Comparison of ENCODE assay signal across 16 cellular contexts in genomic region chr9:92752812-92753404, GRCh38. TPM values are rescaled to one million over a fixed set of nuclear protein-coding genes. Genes with fewer than 3 reads are reported as not detected.
A peak's percentile ranks its signal among the peaks of the same experiment; 100 is the strongest.
DNase-seq lines count a peak whose midpoint lies in the region; ATAC-seq, FAIRE-seq and TF ChIP-seq lines count a peak whose summit lies in the region.
"Had no signal": no experiment of that assay in that cellular context is flagged by ENCODE, and none has a peak within 500 bp of the region (broad histone marks: within the 10 kb centered on the region; RNA-seq: fewer than 3 reads in every experiment).

No MANE protein-coding gene starts in this region.

- H3K9me3 Mint-ChIP-seq in activated naive CD8-positive, alpha-beta T cell (ENCODE audit: low read depth): peaks cover 3% of the 10 kb centered on the region
- peaks cover 6% of the 10 kb centered on the region for H3K9me3 Mint-ChIP-seq in activated naive CD8-positive, alpha-beta T cell treated with anti-CD3 and anti-CD28 coated beads, Interleukin-2, amount 50 U/mL, for 24 hours
- peaks cover 4 to 7% of the 10 kb centered on the region in 2 donors for H3K9me3 Mint-ChIP-seq in stimulated activated naive CD8-positive, alpha-beta T cell treated with anti-CD3 and anti-CD28 coated beads, Interleukin-15, amount 100 ng/mL, for 72 hours

- POLR2A ChIA-PET in endothelial cell of umbilical vein (lab: Charles Lee): interaction anchor here (1.1 kb wide), 1 partner anchor 11 kb away, joined by 6 read pairs; the partner anchor contains the start of gene BICD2

- ATAC-seq in activated naive CD8-positive, alpha-beta T cell treated with anti-CD3 and anti-CD28 coated beads, Interleukin-2, amount 50 U/mL, for 24 hours: no peak
- ATAC-seq in stimulated activated naive CD8-positive, alpha-beta T cell treated with anti-CD3 and anti-CD28 coated beads, Interleukin-15, amount 100 ng/mL, for 72 hours: peak; percentile 56

- H3K9ac ChIP-seq in MM.1S (ENCODE audit: low read length): peak overlapping the region; percentile 16; the same call in 1 of the 2 replicates
- H3K9ac ChIP-seq in endothelial cell of umbilical vein (replicated peaks; ENCODE audit: extremely low read depth, insufficient read depth, low read length): no peak overlapping the region

- peak overlapping the region; percentile 10; the same call in 1 of the 2 replicates for H3K4me3 ChIP-seq in MM.1S (ENCODE audit: low read length)
- H3K4me3 ChIP-seq in endothelial cell of umbilical vein (replicated peaks in 1 of 3; ENCODE audit: insufficient read depth in 1 of 3, low read depth in 1 of 3, low read length in 3 of 3): no peak overlapping the region
- no peak overlapping the region for H3K4me3 ChIP-seq in hepatocyte
- H3K4me3 ChIP-seq: right atrium auricular region had no signal

- DNase-seq in activated naive CD8-positive, alpha-beta T cell treated with anti-CD3 and anti-CD28 coated beads, Interleukin-2, amount 50 U/mL, for 24 hours: no peak
- DNase-seq in MM.1S (peak; percentile 72), endothelial cell of umbilical vein (ENCODE audit: low read depth, low spot score) (peak; percentile 29), hepatocyte (ENCODE audit: low spot score) (no peak), midbrain (lab: John Stamatoyannopoulos, UW) (no peak)
- no peak for DNase-seq in stimulated activated naive CD8-positive, alpha-beta T cell treated with anti-CD3 and anti-CD28 coated beads, Interleukin-15, amount 100 ng/mL, for 72 hours
- DNase-seq in stimulated activated CD4-positive, alpha-beta T cell treated with anti-CD3 and anti-CD28 coated beads, Interleukin-4, amount 100 ng/mL, for 1 hour: no peak
- DNase-seq: activated CD8-positive, alpha-beta memory T cell treated with anti-CD3 and anti-CD28 coated beads, Interleukin-2, amount 50 U/mL, for 48 hours; activated naive CD4-positive, alpha-beta T cell treated with Interleukin-2 at 50 U/mL for 16 hours; effector CD4-positive, alpha-beta T cell; NCI-H146; stimulated activated naive CD4-positive, alpha-beta T cell treated with Interleukin-2 at 50 U/mL for 16 hours had no signal

- dilution Hi-C loops in endothelial cell of umbilical vein (cut with MboI; ENCODE audit: extremely low pct_ligation_motif_present, low sequenced_read_pairs): no loop called here

- H3K27ac ChIP-seq in MM.1S (ENCODE audit: low read length): peak overlapping the region; percentile 75
- peak overlapping the region; percentile 20 for H3K27ac ChIP-seq in endothelial cell of umbilical vein (ENCODE audit: insufficient read depth, low read depth, low read length)
- no peak overlapping the region for H3K27ac ChIP-seq in hepatocyte
- H3K27ac ChIP-seq: C4-2B, right atrium auricular region had no signal

- H3K4me2 ChIP-seq in MM.1S (ENCODE audit: low read depth, low read length) (peak overlapping the region; percentile 67), endothelial cell of umbilical vein (ENCODE audit: insufficient read depth, low read length) (peak overlapping the region; percentile 67), hepatocyte (no peak overlapping the region)

- H3K36me3 Mint-ChIP-seq in activated naive CD8-positive, alpha-beta T cell: peaks cover 13% of the 10 kb centered on the region
- peaks cover 13% of the 10 kb centered on the region for H3K36me3 Mint-ChIP-seq in activated naive CD8-positive, alpha-beta T cell treated with anti-CD3 and anti-CD28 coated beads, Interleukin-2, amount 50 U/mL, for 24 hours (ENCODE audit: low read depth)

- FAIRE-seq in endothelial cell of umbilical vein (lab: Jason Lieb, UNC): peak; percentile 70
- FAIRE-seq: H54 had no signal

- H3K27me3 Mint-ChIP-seq in activated naive CD8-positive, alpha-beta T cell: no peaks in the 10 kb centered on the region
- no peaks in the 10 kb centered on the region for H3K27me3 Mint-ChIP-seq in activated naive CD8-positive, alpha-beta T cell treated with anti-CD3 and anti-CD28 coated beads, Interleukin-2, amount 50 U/mL, for 24 hours
- no peaks in the 10 kb centered on the region for H3K27me3 Mint-ChIP-seq in stimulated activated naive CD8-positive, alpha-beta T cell treated with anti-CD3 and anti-CD28 coated beads, Interleukin-15, amount 100 ng/mL, for 72 hours

- TF ChIP-seq POLR2A in endothelial cell of umbilical vein (IDR thresholded peaks at IDR 0.05; ENCODE audit: low read depth, low read length): no peak

- peaks cover 49% of the 10 kb centered on the region for H3K4me1 Mint-ChIP-seq in activated naive CD8-positive, alpha-beta T cell (ENCODE audit: low read depth)
- H3K4me1 Mint-ChIP-seq in activated naive CD8-positive, alpha-beta T cell treated with anti-CD3 and anti-CD28 coated beads, Interleukin-2, amount 50 U/mL, for 24 hours: peaks cover 44% of the 10 kb centered on the region
- peaks cover 50% of the 10 kb centered on the region for H3K4me1 Mint-ChIP-seq in stimulated activated naive CD8-positive, alpha-beta T cell treated with anti-CD3 and anti-CD28 coated beads, Interleukin-15, amount 100 ng/mL, for 72 hours

- no TSS peak for BruUV-seq in endothelial cell of umbilical vein (replicated peaks; lab: Mats Ljungman, UMichigan)

- H3K4me1 ChIP-seq in MM.1S (ENCODE audit: low read length): peaks cover 39% of the 10 kb centered on the region
- H3K4me1 ChIP-seq in endothelial cell of umbilical vein (ENCODE audit: control insufficient read depth, extremely low read depth, insufficient read depth, low read length): peaks cover 14% of the 10 kb centered on the region
- H3K4me1 ChIP-seq in hepatocyte (ENCODE audit: insufficient read depth): no peaks in the 10 kb centered on the region

- H3K9me2 ChIP-seq in MM.1S (replicated peaks; ENCODE audit: insufficient read depth, low read length): no peaks in the 10 kb centered on the region
- no peaks in the 10 kb centered on the region for H3K9me2 ChIP-seq in hepatocyte (replicated peaks; ENCODE audit: insufficient read depth)

- H2AFZ ChIP-seq in MM.1S (ENCODE audit: low read length) (no peak overlapping the region), endothelial cell of umbilical vein (ENCODE audit: low read depth, low read length) (no peak overlapping the region), hepatocyte (no peak overlapping the region)

- intact Hi-C loops in endothelial cell of umbilical vein (cut with micrococcal nuclease): loop anchor here (1.0 kb wide), 1 partner anchor 12 kb away; no protein-coding TSS in a partner anchor

- no peak overlapping the region for H3K27ac Mint-ChIP-seq in activated naive CD8-positive, alpha-beta T cell
- no peak overlapping the region for H3K27ac Mint-ChIP-seq in activated naive CD8-positive, alpha-beta T cell treated with anti-CD3 and anti-CD28 coated beads, Interleukin-2, amount 50 U/mL, for 24 hours
- peak overlapping the region in 1 of 2 donors; percentile 39 for H3K27ac Mint-ChIP-seq in stimulated activated naive CD8-positive, alpha-beta T cell treated with anti-CD3 and anti-CD28 coated beads, Interleukin-15, amount 100 ng/mL, for 72 hours

- H3K9me3 ChIP-seq in MM.1S (replicated peaks; ENCODE audit: insufficient read depth, low read length): no peaks in the 10 kb centered on the region
- no peaks in the 10 kb centered on the region for H3K9me3 ChIP-seq in endothelial cell of umbilical vein (replicated peaks; ENCODE audit: control insufficient read depth, insufficient read depth, low read length)
- no peaks in the 10 kb centered on the region for H3K9me3 ChIP-seq in hepatocyte (ENCODE audit: low read depth)
- H3K9me3 ChIP-seq: right atrium auricular region had no signal

- peak overlapping the region; percentile 1 for H3K4me3 Mint-ChIP-seq in activated naive CD8-positive, alpha-beta T cell
- H3K4me3 Mint-ChIP-seq in activated naive CD8-positive, alpha-beta T cell treated with anti-CD3 and anti-CD28 coated beads, Interleukin-2, amount 50 U/mL, for 24 hours: no peak overlapping the region
- no peak overlapping the region for H3K4me3 Mint-ChIP-seq in stimulated activated naive CD8-positive, alpha-beta T cell treated with anti-CD3 and anti-CD28 coated beads, Interleukin-15, amount 100 ng/mL, for 72 hours

- no peaks in the 10 kb centered on the region for H3K27me3 ChIP-seq in MM.1S (replicated peaks; ENCODE audit: insufficient read depth, low read length)
- H3K27me3 ChIP-seq in endothelial cell of umbilical vein (ENCODE audit: control insufficient read depth in 2 of 2, insufficient read depth in 2 of 2, low read length in 2 of 2): no peaks in the 10 kb centered on the region
- H3K27me3 ChIP-seq in hepatocyte: no peaks in the 10 kb centered on the region
- H3K27me3 ChIP-seq: right atrium auricular region had no signal

- peaks cover 97% of the 10 kb centered on the region for H3K79me2 ChIP-seq in MM.1S (ENCODE audit: low read length)
- H3K79me2 ChIP-seq in endothelial cell of umbilical vein (ENCODE audit: control insufficient read depth, insufficient read depth, low read length): peaks cover 76% of the 10 kb centered on the region
- peaks cover 87% of the 10 kb centered on the region for H3K79me2 ChIP-seq in hepatocyte

- no peaks in the 10 kb centered on the region; the same call in 1 of the 2 replicates for H3K36me3 ChIP-seq in MM.1S (replicated peaks; ENCODE audit: insufficient read depth, low read length)
- H3K36me3 ChIP-seq in endothelial cell of umbilical vein (ENCODE audit: control insufficient read depth in 2 of 2, extremely low read depth in 1 of 2, insufficient read depth in 2 of 2, low read length in 2 of 2): no peaks in the 10 kb centered on the region
- H3K36me3 ChIP-seq in hepatocyte (replicated peaks; ENCODE audit: insufficient read depth, low read depth): no peaks in the 10 kb centered on the region
- H3K36me3 ChIP-seq: right atrium auricular region had no signal

- TF ChIP-seq CTCF in MM.1S (IDR thresholded peaks at IDR 0.05; ENCODE audit: low read length): no peak
- TF ChIP-seq CTCF in endothelial cell of umbilical vein (IDR thresholded peaks at IDR 0.05; ENCODE audit: extremely low read depth in 1 of 2, insufficient read depth in 1 of 2, low read depth in 1 of 2, low read length in 2 of 2): no peak
- TF ChIP-seq CTCF in hepatocyte (IDR thresholded peaks at IDR 0.05; ENCODE audit: poor library complexity): no peak

- H4K20me1 ChIP-seq in MM.1S (ENCODE audit: insufficient read depth, low read length) (peaks cover 13% of the 10 kb centered on the region), endothelial cell of umbilical vein (replicated peaks; ENCODE audit: control insufficient read depth, extremely low read depth, insufficient read depth, low read length) (no peaks in the 10 kb centered on the region), hepatocyte (ENCODE audit: insufficient read depth, poor library complexity, severe bottlenecking) (peaks cover 10% of the 10 kb centered on the region)

- H3K9me1 ChIP-seq in endothelial cell of umbilical vein (replicated peaks; ENCODE audit: control insufficient read depth, extremely low read depth, insufficient read depth, low read length): no peaks in the 10 kb centered on the region

- peaks cover 21% of the 10 kb centered on the region for H3F3A ChIP-seq in MM.1S (ENCODE audit: insufficient read depth, low read length)

- 91% methylated on average over 4 of the region's 4 CpGs for WGBS in hepatocyte (ENCODE audit: low lambda C conversion rate, missing lambda C conversion rate)

- CTCF ChIA-PET in endothelial cell of umbilical vein (lab: Charles Lee): no interaction called here

RNA-seq across cellular contexts. Expression of gene BICD2, which starts 11.7 kb away (rescaled TPM):
- total RNA-seq in endothelial cell of umbilical vein (37.9 and 39.3 TPM in 2 replicates), hepatocyte (19.9 and 25.7 TPM in 2 replicates)
- polyA plus RNA-seq in endothelial cell of umbilical vein (10.7 and 14.3 TPM in 2 replicates), hepatocyte (11.0 and 13.2 TPM in 2 replicates)
- 14.3 and 15.3 TPM in 2 replicates for polyA plus RNA-seq in endothelial cell of umbilical vein (2011; cell fraction: cytosol; rRNA removed)
- 14.5 and 15.9 TPM in 2 replicates for polyA plus RNA-seq in endothelial cell of umbilical vein (2011; cell fraction: nucleus; rRNA removed)
- polyA plus RNA-seq in endothelial cell of umbilical vein (2012): 27.3 and 29.9 TPM in 2 replicates
- 15.9 and 18.7 TPM in 2 replicates for polyA minus RNA-seq in endothelial cell of umbilical vein
- polyA minus RNA-seq in endothelial cell of umbilical vein (2011; cell fraction: cytosol; rRNA and poly(A)+ RNA removed): 7.6 TPM
- polyA minus RNA-seq in endothelial cell of umbilical vein (2011; cell fraction: nucleus; rRNA and poly(A)+ RNA removed): 8.5 and 9.8 TPM in 2 replicates

Comparison
In these comparisons a context has a peak if more than half of its experiments do, and no peak if none do; other contexts are left out.
1. DNase-seq: peak in MM.1S (single experiment) and endothelial cell of umbilical vein (single experiment); none in activated naive CD8-positive, alpha-beta T cell treated with anti-CD3 and anti-CD28 coated beads, Interleukin-2, amount 50 U/mL, for 24 hours (single experiment), stimulated activated naive CD8-positive, alpha-beta T cell treated with anti-CD3 and anti-CD28 coated beads, Interleukin-15, amount 100 ng/mL, for 72 hours (0 of 2), hepatocyte (single experiment), stimulated activated CD4-positive, alpha-beta T cell treated with anti-CD3 and anti-CD28 coated beads, Interleukin-4, amount 100 ng/mL, for 1 hour (single experiment) and midbrain (single experiment).